In the genomic region with DNA sequence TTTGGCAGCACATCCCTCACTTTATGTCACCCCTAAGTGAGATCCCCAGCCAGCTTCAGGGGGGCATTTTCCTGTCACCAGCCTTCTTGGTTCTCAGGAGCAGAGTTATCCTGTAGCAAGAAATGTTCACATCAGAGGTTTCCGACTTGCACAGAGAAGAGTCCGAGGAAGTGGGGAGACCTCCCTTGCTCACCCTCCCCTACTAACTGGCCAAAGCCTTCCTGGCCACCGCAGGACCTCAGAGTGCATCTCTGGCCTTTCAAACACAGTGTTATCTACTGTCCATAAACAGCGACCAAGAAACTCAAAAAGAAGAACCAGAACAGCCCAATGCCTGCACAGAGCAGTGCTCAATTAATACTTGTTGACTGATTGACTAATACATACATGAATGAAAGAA, we compare ENCODE assay signal across 17 cellular contexts.
DNase-seq lines count a peak whose midpoint lies in the region; ATAC-seq and TF ChIP-seq lines count a peak whose summit lies in the region.
"Had no signal": no experiment of that assay in that cellular context is flagged by ENCODE, and none has a peak within 500 bp of the region (broad histone marks: within the 10 kb centered on the region; RNA-seq: fewer than 3 reads in every experiment).

No MANE protein-coding gene starts in this region.

- H3K27me3 Mint-ChIP-seq in activated CD8-positive, alpha-beta memory T cell treated with anti-CD3 and anti-CD28 coated beads, Interleukin-2, amount 10 ng/mL, durations not matched to agents 7 days and 5 days = peaks cover 26% of the 10 kb centered on the region

- peaks cover 0 to 22% (median 0%) of the 10 kb centered on the region in 4 donors for H3K27me3 ChIP-seq in esophagus squamous epithelium
- no peaks in the 10 kb centered on the region for H3K27me3 ChIP-seq in muscle layer of duodenum (ENCODE audit: low read depth, low read length)
- H3K27me3 ChIP-seq in stomach smooth muscle (ENCODE audit: control insufficient read depth in 1 of 2, insufficient read depth in 2 of 2, low read length in 2 of 2) = no peaks in the 10 kb centered on the region

- WGBS in esophagus squamous epithelium, 2 donors = 71 to 83% methylated on average over 4 of the region's 4 CpGs

- H3K4me3 Mint-ChIP-seq in activated CD8-positive, alpha-beta memory T cell treated with anti-CD3 and anti-CD28 coated beads, Interleukin-2, amount 10 ng/mL, durations not matched to agents 7 days and 5 days = no peak overlapping the region

- intact Hi-C loops in esophagus squamous epithelium (cut with DNase I) = no loop called here

- H3K36me3 ChIP-seq in esophagus squamous epithelium (no peaks in the 10 kb centered on the region), muscle layer of duodenum (ENCODE audit: control insufficient read depth in 1 of 2, insufficient read depth in 2 of 2, low read length in 2 of 2) (no peaks in the 10 kb centered on the region), stomach smooth muscle (ENCODE audit: control insufficient read depth in 2 of 2, insufficient read depth in 2 of 2, low read length in 2 of 2) (no peaks in the 10 kb centered on the region)
- H3K36me3 ChIP-seq: BLaER1 treated with 17β-estradiol and CSF1 and Interleukin-3, amounts not matched to agents 10 nM and 100 nM had no signal

- ATAC-seq in activated CD8-positive, alpha-beta memory T cell treated with anti-CD3 and anti-CD28 coated beads, Interleukin-2, amount 10 ng/mL, durations not matched to agents 7 days and 5 days = no peak
- no peak for ATAC-seq in HG02973 (IDR thresholded peaks at IDR 0.05; ENCODE audit: unreplicated experiment)
- ATAC-seq: HepG2 had no signal

- no peak for TF ChIP-seq POLR2A in esophagus squamous epithelium (IDR thresholded peaks at IDR 0.05)

- H3K4me1 Mint-ChIP-seq in activated CD8-positive, alpha-beta memory T cell treated with anti-CD3 and anti-CD28 coated beads, Interleukin-2, amount 10 ng/mL, durations not matched to agents 7 days and 5 days = peaks cover 5% of the 10 kb centered on the region

- CTCF ChIA-PET in activated CD8-positive, alpha-beta memory T cell treated with anti-CD3 and anti-CD28 coated beads, Interleukin-2, amount 10 ng/mL, durations not matched to agents 7 days and 5 days (lab: Charles Lee) = no interaction called here

- H3K9me3 ChIP-seq in esophagus squamous epithelium = no peaks in the 10 kb centered on the region
- H3K9me3 ChIP-seq in muscle layer of duodenum (ENCODE audit: control insufficient read depth in 1 of 2, low read length in 2 of 2) = no peaks in the 10 kb centered on the region
- no peaks in the 10 kb centered on the region for H3K9me3 ChIP-seq in stomach smooth muscle (ENCODE audit: control insufficient read depth in 2 of 2, low read length in 2 of 2)
- H3K9me3 ChIP-seq: BLaER1 treated with 17β-estradiol and CSF1 and Interleukin-3, amounts not matched to agents 10 nM and 100 nM had no signal

- H3K9me3 Mint-ChIP-seq in activated CD8-positive, alpha-beta memory T cell treated with anti-CD3 and anti-CD28 coated beads, Interleukin-2, amount 10 ng/mL, durations not matched to agents 7 days and 5 days (ENCODE audit: low read depth) = no peaks in the 10 kb centered on the region

- peak overlapping the region in 3 of 4 donors; percentile 41 to 65 (median 55) for H3K27ac ChIP-seq in esophagus squamous epithelium
- peak overlapping the region; percentile 31 for H3K27ac ChIP-seq in muscle layer of duodenum (ENCODE audit: low read length)
- H3K27ac ChIP-seq in stomach smooth muscle (ENCODE audit: low read length) = peak overlapping the region; percentile 96
- H3K27ac ChIP-seq: BLaER1 treated with 17β-estradiol and CSF1 and Interleukin-3, amounts not matched to agents 10 nM and 100 nM had no signal

- H3K36me3 Mint-ChIP-seq in activated CD8-positive, alpha-beta memory T cell treated with anti-CD3 and anti-CD28 coated beads, Interleukin-2, amount 10 ng/mL, durations not matched to agents 7 days and 5 days = no peaks in the 10 kb centered on the region

- no peak overlapping the region for H3K9ac ChIP-seq in stomach smooth muscle (ENCODE audit: low read length in 2 of 2)
- H3K9ac ChIP-seq: BLaER1 treated with 17β-estradiol and CSF1 and Interleukin-3, amounts not matched to agents 10 nM and 100 nM had no signal

- H3K4me3 ChIP-seq in esophagus squamous epithelium (no peak overlapping the region), muscle layer of duodenum (ENCODE audit: low read depth in 1 of 2, low read length in 2 of 2) (no peak overlapping the region), stomach smooth muscle (ENCODE audit: low read length in 2 of 2) (no peak overlapping the region)
- H3K4me3 ChIP-seq: BLaER1 treated with 17β-estradiol and CSF1 and Interleukin-3, amounts not matched to agents 10 nM and 100 nM had no signal

- peak; percentile 23 for DNase-seq in activated CD8-positive, alpha-beta memory T cell treated with anti-CD3 and anti-CD28 coated beads, Interleukin-2, amount 10 ng/mL, durations not matched to agents 7 days and 5 days
- no peak for DNase-seq in activated CD8-positive, alpha-beta memory T cell treated with anti-CD3 and anti-CD28 coated beads, Interleukin-2, amount 50 U/mL, for 48 hours
- DNase-seq in esophagus squamous epithelium (lab: John Stamatoyannopoulos, UW) (no peak), anterior cingulate cortex (lab: John Stamatoyannopoulos, UW) (no peak), RKO (ENCODE audit: low spot score) (no peak)
- DNase-seq: DMS 273 treated with DMSO at 0.1 percent for 48 hours, GF-D8, GOT3, NCI-H1048, NCI-H1436 treated with DMSO at 0.1 percent for 48 hours, NCI-H2029 treated with DMSO at 0.1 percent for 48 hours, NCI-H774 had no signal

- no peak overlapping the region for H3K27ac Mint-ChIP-seq in activated CD8-positive, alpha-beta memory T cell treated with anti-CD3 and anti-CD28 coated beads, Interleukin-2, amount 10 ng/mL, durations not matched to agents 7 days and 5 days

- peaks cover 0 to 36% (median 12%) of the 10 kb centered on the region in 3 donors for H3K4me1 ChIP-seq in esophagus squamous epithelium
- peaks cover 11 to 14% of the 10 kb centered on the region in 2 donors for H3K4me1 ChIP-seq in muscle layer of duodenum (ENCODE audit: control insufficient read depth in 1 of 2, insufficient read depth in 2 of 2, low read length in 2 of 2)
- H3K4me1 ChIP-seq in stomach smooth muscle (ENCODE audit: control insufficient read depth, insufficient read depth, low read length) = peaks cover 54% of the 10 kb centered on the region

- no peak for TF ChIP-seq CTCF in esophagus squamous epithelium (IDR thresholded peaks at IDR 0.05)

Comparison
In these comparisons a context has a peak if more than half of its experiments do, and no peak if none do; other contexts are left out.
1. H3K27ac ChIP-seq: peak in every context shown above with its lines; median percentile 96 in stomach smooth muscle; 55 in esophagus squamous epithelium; 31 in muscle layer of duodenum.